In genomic region chr17:82343560-82343959, GRCh38 we compare ENCODE assay signal across 18 cellular contexts. TPM values are rescaled to one million over a fixed set of nuclear protein-coding genes. Genes with fewer than 3 reads are reported as not detected.
DNase-seq lines count a peak whose midpoint lies in the region; ATAC-seq, FAIRE-seq and TF ChIP-seq lines count a peak whose summit lies in the region.
"Had no signal": no experiment of that assay in that cellular context is flagged by ENCODE, and none has a peak within 500 bp of the region (broad histone marks: within the 10 kb centered on the region; RNA-seq: fewer than 3 reads in every experiment).

No MANE protein-coding gene starts in this region.

- no peaks in the 10 kb centered on the region for H3K36me3 ChIP-seq in HepG2 (replicated peaks in 1 of 2; ENCODE audit: control insufficient read depth in 1 of 2, insufficient read depth in 2 of 2, low read length in 2 of 2)
- no peaks in the 10 kb centered on the region for H3K36me3 ChIP-seq in right lobe of liver
- H3K36me3 ChIP-seq in A673 (ENCODE audit: insufficient read depth, low read length, poor library complexity, severe bottlenecking): no peaks in the 10 kb centered on the region
- H3K36me3 ChIP-seq: BLaER1 had no signal

- in situ Hi-C loops in HepG2 (cut with HindIII; ENCODE audit: extremely low pct_ligation_motif_present, low pct_unique_long_range_greater_than_20kb): no loop called here
- in situ Hi-C loops in KBM-7 (cut with MboI; ENCODE audit: low pct_unique_long_range_greater_than_20kb, low sequenced_read_pairs): no loop called here

- POLR2A ChIA-PET in HepG2 (lab: Yijun Ruan, JAX) (interaction anchor here (0.8 to 12.3 kb wide), 10 partner anchors 11 to 176 kb away, joined by 3 to 227 read pairs (median 10); partner anchors contain the start of genes CD7 and SECTM1), A673 (lab: Charles Lee; ENCODE audit: low non-redundant PET) (no interaction called here)

- TF ChIP-seq RAD21 in HepG2 (CRISPR knock-in tag; IDR thresholded peaks at IDR 0.05): no peak

- DNase-seq in HepG2 (ENCODE audit: low spot score) (no peak), right lobe of liver (no peak), KBM-7 (peak; percentile 48), cerebellar cortex (ENCODE audit: low spot score) (peak; percentile 74), A673 (ENCODE audit: low spot score) (no peak), NCI-H2227 (lab: John Stamatoyannopoulos, UW; ENCODE audit: unreplicated experiment) (no peak), AG08396 (ENCODE audit: low spot score) (no peak)
- DNase-seq: GM23248, HFFc6, Kasumi-1, NCI-H1930, NCI-H2171 treated with DMSO at 0.1 percent for 48 hours, NCI-H524 treated with DMSO at 0.1 percent for 48 hours, PC-3 had no signal

- intact Hi-C loops in HepG2 (cut with micrococcal nuclease; ENCODE audit: unreplicated experiment): no loop called here
- intact Hi-C loops in right lobe of liver (cut with DNase I): no loop called here
- intact Hi-C loops in A673 (cut with micrococcal nuclease; ENCODE audit: unreplicated experiment): no loop called here

- no TSS peak for BruUV-seq in HepG2 (replicated peaks; lab: Mats Ljungman, UMichigan)
- BruUV-seq in A673 (replicated peaks; lab: Mats Ljungman, UMichigan): no TSS peak

- peak overlapping the region; percentile 48 for H3K4me2 ChIP-seq in HepG2 (ENCODE audit: low read depth, low read length)
- H3K4me2 ChIP-seq: BLaER1 had no signal

- WGBS in HepG2 (ENCODE audit: low lambda C conversion rate): 96% methylated on average over 5 of the region's 5 CpGs
- 96% methylated on average over 5 of the region's 5 CpGs for WGBS in right lobe of liver (ENCODE audit: insufficient coverage, low coverage, low lambda C conversion rate, missing lambda C conversion rate)

- H3K4me3 ChIP-seq in HepG2 (replicated peaks in 1 of 3; ENCODE audit: insufficient read depth in 1 of 3, low read depth in 2 of 3, low read length in 3 of 3) (no peak overlapping the region), right lobe of liver (no peak overlapping the region), A673 (ENCODE audit: low read depth, low read length, poor library complexity, severe bottlenecking) (no peak overlapping the region)
- H3K4me3 ChIP-seq: BLaER1, GM23248 had no signal

- H3K9ac ChIP-seq in HepG2 (ENCODE audit: insufficient read depth, low read depth, low read length): peak overlapping the region; percentile 6; the same call in 1 of the 2 replicates
- H3K9ac ChIP-seq: BLaER1, GM23248 had no signal

- no peaks in the 10 kb centered on the region for H3K9me3 ChIP-seq in HepG2 (ENCODE audit: low read length)
- H3K9me3 ChIP-seq in right lobe of liver: no peaks in the 10 kb centered on the region
- no peaks in the 10 kb centered on the region for H3K9me3 ChIP-seq in A673 (ENCODE audit: low read depth, low read length, poor library complexity, severe bottlenecking)

- CTCF ChIA-PET in HepG2 (lab: Yijun Ruan, JAX; ENCODE audit: low intra/inter-chr PET ratio, low total read pairs): no interaction called here
- CTCF ChIA-PET in A673 (lab: Charles Lee): no interaction called here

- peaks cover 77% of the 10 kb centered on the region for H3K4me1 ChIP-seq in HepG2 (ENCODE audit: insufficient read depth, low read length)
- H3K4me1 ChIP-seq in right lobe of liver: peaks cover 0 to 9% (median 0%) of the 10 kb centered on the region in 4 donors
- H3K4me1 ChIP-seq in A673 (ENCODE audit: insufficient read depth, low read length, poor library complexity, severe bottlenecking): peaks cover 14% of the 10 kb centered on the region

- H3K27ac ChIP-seq in HepG2 (ENCODE audit: extremely low read length, insufficient read depth, low read length) (peak overlapping the region; percentile 48), right lobe of liver (no peak overlapping the region), A673 (ENCODE audit: low read depth, low read length, poor library complexity, severe bottlenecking) (no peak overlapping the region)
- H3K27ac ChIP-seq: BLaER1, GM23248 had no signal

- TF ChIP-seq CTCF in HepG2 (CRISPR knock-in tag; IDR thresholded peaks at IDR 0.05) (no peak), right lobe of liver (IDR thresholded peaks at IDR 0.05) (no peak), A673 (conservative IDR thresholded peaks at IDR 0.05; ENCODE audit: low read depth, low read length) (no peak)

- TF ChIP-seq EP300 in HepG2 (IDR thresholded peaks at IDR 0.05; ENCODE audit: low read depth in 2 of 2, low read length in 2 of 2) (no peak), HepG2 (CRISPR knock-in tag; IDR thresholded peaks at IDR 0.05; ENCODE audit: borderline replicate concordance) (no peak)

- no peak for FAIRE-seq in HepG2 (lab: Jason Lieb, UNC)
- FAIRE-seq: GM12892, GM19239 had no signal

- TF ChIP-seq POLR2A in HepG2 (IDR thresholded peaks at IDR 0.05; ENCODE audit: insufficient read depth in 1 of 2, low read depth in 2 of 2, low read length in 2 of 2) (peak; percentile 12 to 54; a peak in 2 of 4 replicates), right lobe of liver (IDR thresholded peaks at IDR 0.05) (no peak)

- H2AFZ ChIP-seq in HepG2 (ENCODE audit: low read length): no peak overlapping the region
- H2AFZ ChIP-seq: GM23248 had no signal

- ATAC-seq in HepG2 (peak; percentile 10; the same call in 2 of the 3 replicates), right lobe of liver (no peak)
- ATAC-seq: PC-3, SK-N-SH treated with all-trans-retinoic acid at 6 μM for 48 hours had no signal

- H4K20me1 ChIP-seq in HepG2 (ENCODE audit: insufficient read depth, low read length): no peaks in the 10 kb centered on the region
- H4K20me1 ChIP-seq: BLaER1 had no signal

- no peaks in the 10 kb centered on the region for H3K27me3 ChIP-seq in HepG2 (ENCODE audit: control insufficient read depth in 1 of 2, insufficient read depth in 2 of 2, low read length in 2 of 2)
- H3K27me3 ChIP-seq in right lobe of liver: no peaks in the 10 kb centered on the region
- no peaks in the 10 kb centered on the region for H3K27me3 ChIP-seq in A673 (replicated peaks; ENCODE audit: insufficient read depth, low read depth, low read length, poor library complexity)
- H3K27me3 ChIP-seq: BLaER1 had no signal

- H3K79me2 ChIP-seq in HepG2 (ENCODE audit: insufficient read depth, low read length): peaks cover 19% of the 10 kb centered on the region

RNA-seq across cellular contexts. Expression of gene SECTM1, which starts 10.0 kb away (rescaled TPM):
- total RNA-seq in HepG2 (2016; rRNA removed; fragmentation: Illumina TruSeq; extraction: Trizol): 2.4 and 5.3 TPM in 2 replicates
- 3.3 TPM in 2 replicates for total RNA-seq in HepG2 (2016; cell fraction: cytosol; rRNA removed; fragmentation: Illumina TruSeq; extraction: Trizol; ENCODE audit: low read depth)
- total RNA-seq in HepG2 (2016; cell fraction: insoluble cytoplasmic fraction; rRNA removed; fragmentation: Illumina TruSeq; extraction: Trizol): 3.0 and 5.5 TPM in 2 replicates
- 3.8 and 5.6 TPM in 2 replicates for total RNA-seq in HepG2 (2016; cell fraction: membrane; rRNA removed; fragmentation: Illumina TruSeq; extraction: Trizol)
- total RNA-seq in HepG2 (2016; cell fraction: nucleus; rRNA removed; fragmentation: Illumina TruSeq; extraction: Trizol): 6.9 and 7.3 TPM in 2 replicates
- 3.5 and 4.2 TPM in 2 replicates for polyA plus RNA-seq in HepG2 (2011; rRNA removed)
- polyA plus RNA-seq in HepG2 (2011; cell fraction: cytosol; rRNA removed): 2.7 and 4.2 TPM in 2 replicates
- 6.7 and 7.1 TPM in 2 replicates for polyA plus RNA-seq in HepG2 (2011; cell fraction: nucleus; rRNA removed)
- 5.0 and 7.2 TPM in 2 replicates for polyA plus RNA-seq in HepG2 (2012)
- polyA plus RNA-seq in HepG2 (2016; cell fraction: cytosol; fragmentation: Illumina TruSeq; extraction: Trizol; ENCODE audit: low read depth): 2.6 and 3.4 TPM in 2 replicates
- 4.0 and 4.2 TPM in 2 replicates for polyA plus RNA-seq in HepG2 (2016; cell fraction: insoluble cytoplasmic fraction; fragmentation: Illumina TruSeq; extraction: Trizol; ENCODE audit: low read depth)
- polyA plus RNA-seq in HepG2 (2016; cell fraction: membrane; fragmentation: Illumina TruSeq; extraction: Trizol; ENCODE audit: low read depth): 4.3 and 4.7 TPM in 2 replicates
- 5.1 and 5.5 TPM in 2 replicates for polyA plus RNA-seq in HepG2 (2016; cell fraction: nucleus; fragmentation: Illumina TruSeq; extraction: Trizol; ENCODE audit: insufficient read depth, low read depth)
- polyA minus RNA-seq in HepG2 (2011; rRNA and poly(A)+ RNA removed; ENCODE audit: low replicate concordance): 8.8 and 15.0 TPM in 2 replicates
- polyA minus RNA-seq in HepG2 (2011; cell fraction: cytosol; rRNA and poly(A)+ RNA removed): 1.9 and 2.6 TPM in 2 replicates
- polyA minus RNA-seq in HepG2 (2011; cell fraction: nucleus; rRNA and poly(A)+ RNA removed): 5.0 and 7.3 TPM in 2 replicates
- 1 to 10 TPM; 3.9 to 7.4 (median 5.8) TPM for total RNA-seq in right lobe of liver
- total RNA-seq in A673 (2021): 1.4 and 2.8 TPM in 2 replicates

RNA-seq across cellular contexts. Expression of gene TEX19, which starts 15.5 kb away (rescaled TPM):
- total RNA-seq in HepG2 (2016; rRNA removed; fragmentation: Illumina TruSeq; extraction: Trizol) (1.3 and 1.8 TPM in 2 replicates), right lobe of liver (not detected), A673 (2021) (0.39 and 1.2 TPM in 2 replicates)
- total RNA-seq in HepG2 (2016; cell fraction: cytosol; rRNA removed; fragmentation: Illumina TruSeq; extraction: Trizol; ENCODE audit: low read depth): 0.61 and 0.62 TPM in 2 replicates
- total RNA-seq in HepG2 (2016; cell fraction: insoluble cytoplasmic fraction; rRNA removed; fragmentation: Illumina TruSeq; extraction: Trizol): 1.6 TPM in 2 replicates
- 1.4 and 1.7 TPM in 2 replicates for total RNA-seq in HepG2 (2016; cell fraction: membrane; rRNA removed; fragmentation: Illumina TruSeq; extraction: Trizol)
- total RNA-seq in HepG2 (2016; cell fraction: nucleus; rRNA removed; fragmentation: Illumina TruSeq; extraction: Trizol): 0.31 and 0.50 TPM in 2 replicates
- polyA plus RNA-seq in HepG2 (2011; rRNA removed): 4.9 and 6.0 TPM in 2 replicates
- polyA plus RNA-seq in HepG2 (2011; cell fraction: cytosol; rRNA removed): 4.4 and 5.4 TPM in 2 replicates
- 1.8 TPM in 2 replicates for polyA plus RNA-seq in HepG2 (2011; cell fraction: nucleus; rRNA removed)
- 3.9 TPM in 2 replicates for polyA plus RNA-seq in HepG2 (2012)
- polyA plus RNA-seq in HepG2 (2016; cell fraction: cytosol; fragmentation: Illumina TruSeq; extraction: Trizol; ENCODE audit: low read depth): 0.29 and 0.36 TPM in 2 replicates
- polyA plus RNA-seq in HepG2 (2016; cell fraction: insoluble cytoplasmic fraction; fragmentation: Illumina TruSeq; extraction: Trizol; ENCODE audit: low read depth): 1.2 and 1.6 TPM in 2 replicates
- polyA plus RNA-seq in HepG2 (2016; cell fraction: membrane; fragmentation: Illumina TruSeq; extraction: Trizol; ENCODE audit: low read depth): 0.61 and 0.72 TPM in 2 replicates
- polyA plus RNA-seq in HepG2 (2016; cell fraction: nucleus; fragmentation: Illumina TruSeq; extraction: Trizol; ENCODE audit: insufficient read depth, low read depth): 0.55 and 1.4 TPM in 2 replicates
- 1.6 and 8.6 TPM in 2 replicates for polyA minus RNA-seq in HepG2 (2011; rRNA and poly(A)+ RNA removed; ENCODE audit: low replicate concordance)
- polyA minus RNA-seq in HepG2 (2011; cell fraction: cytosol; rRNA and poly(A)+ RNA removed): 1.8 and 2.5 TPM in 2 replicates
- polyA minus RNA-seq in HepG2 (2011; cell fraction: nucleus; rRNA and poly(A)+ RNA removed): 0.26 and 0.50 TPM in 2 replicates
- total RNA-seq: GM23248 had no signal
- polyA plus RNA-seq: GM23248 had no signal

RNA-seq across cellular contexts. Expression of gene CD7, which starts 26.2 kb away (rescaled TPM):
- total RNA-seq in HepG2 (2016; rRNA removed; fragmentation: Illumina TruSeq; extraction: Trizol) (29.7 and 67.6 TPM in 2 replicates), right lobe of liver (1 to 10 TPM in 4 of 6 experiments, under 1 TPM in 2; 0.31 to 3.2 (median 1.3) TPM), A673 (2021) (not detected in 2 replicates)
- 23.3 and 25.5 TPM in 2 replicates for total RNA-seq in HepG2 (2016; cell fraction: cytosol; rRNA removed; fragmentation: Illumina TruSeq; extraction: Trizol; ENCODE audit: low read depth)
- 24.7 and 74.3 TPM in 2 replicates for total RNA-seq in HepG2 (2016; cell fraction: insoluble cytoplasmic fraction; rRNA removed; fragmentation: Illumina TruSeq; extraction: Trizol)
- 36.8 and 47.2 TPM in 2 replicates for total RNA-seq in HepG2 (2016; cell fraction: membrane; rRNA removed; fragmentation: Illumina TruSeq; extraction: Trizol)
- total RNA-seq in HepG2 (2016; cell fraction: nucleus; rRNA removed; fragmentation: Illumina TruSeq; extraction: Trizol): 53.2 and 64.7 TPM in 2 replicates
- polyA plus RNA-seq in HepG2 (2011; rRNA removed): 72.7 and 76.4 TPM in 2 replicates
- polyA plus RNA-seq in HepG2 (2011; cell fraction: cytosol; rRNA removed): 34.4 and 89.4 TPM in 2 replicates
- polyA plus RNA-seq in HepG2 (2011; cell fraction: nucleus; rRNA removed): 127 and 155 TPM in 2 replicates
- polyA plus RNA-seq in HepG2 (2012): 46.2 and 62.8 TPM in 2 replicates
- polyA plus RNA-seq in HepG2 (2016; cell fraction: cytosol; fragmentation: Illumina TruSeq; extraction: Trizol; ENCODE audit: low read depth): 56.5 and 63.8 TPM in 2 replicates
- 56.7 and 68.4 TPM in 2 replicates for polyA plus RNA-seq in HepG2 (2016; cell fraction: insoluble cytoplasmic fraction; fragmentation: Illumina TruSeq; extraction: Trizol; ENCODE audit: low read depth)
- 78.3 and 78.6 TPM in 2 replicates for polyA plus RNA-seq in HepG2 (2016; cell fraction: membrane; fragmentation: Illumina TruSeq; extraction: Trizol; ENCODE audit: low read depth)
- polyA plus RNA-seq in HepG2 (2016; cell fraction: nucleus; fragmentation: Illumina TruSeq; extraction: Trizol; ENCODE audit: insufficient read depth, low read depth): 226 and 244 TPM in 2 replicates
- polyA minus RNA-seq in HepG2 (2011; rRNA and poly(A)+ RNA removed; ENCODE audit: low replicate concordance): 43.3 TPM in 1 of 2 replicates, not detected in the other
- polyA minus RNA-seq in HepG2 (2011; cell fraction: cytosol; rRNA and poly(A)+ RNA removed): 31.0 and 32.1 TPM in 2 replicates
- polyA minus RNA-seq in HepG2 (2011; cell fraction: nucleus; rRNA and poly(A)+ RNA removed): 7.9 and 8.8 TPM in 2 replicates

RNA-seq across cellular contexts. Expression of gene UTS2R, which starts 28.0 kb away (rescaled TPM):
- total RNA-seq in HepG2 (2016; rRNA removed; fragmentation: Illumina TruSeq; extraction: Trizol): 0.13 TPM in 1 of 2 replicates, not detected in the other
- not detected in 2 replicates for total RNA-seq in HepG2 (2016; cell fraction: cytosol; rRNA removed; fragmentation: Illumina TruSeq; extraction: Trizol; ENCODE audit: low read depth)
- 0.11 TPM in 1 of 2 replicates, not detected in the other for total RNA-seq in HepG2 (2016; cell fraction: insoluble cytoplasmic fraction; rRNA removed; fragmentation: Illumina TruSeq; extraction: Trizol)
- total RNA-seq in HepG2 (2016; cell fraction: membrane; rRNA removed; fragmentation: Illumina TruSeq; extraction: Trizol): not detected in 2 replicates
- total RNA-seq in HepG2 (2016; cell fraction: nucleus; rRNA removed; fragmentation: Illumina TruSeq; extraction: Trizol): 0.38 TPM in 1 of 2 replicates, not detected in the other
- 0.10 and 0.15 TPM in 2 replicates for polyA plus RNA-seq in HepG2 (2011; rRNA removed)
- polyA plus RNA-seq in HepG2 (2011; cell fraction: cytosol; rRNA removed): 0.08 and 0.12 TPM in 2 replicates
- polyA plus RNA-seq in HepG2 (2011; cell fraction: nucleus; rRNA removed): 1.7 and 2.2 TPM in 2 replicates
- 0.19 and 0.20 TPM in 2 replicates for polyA plus RNA-seq in HepG2 (2012)
- polyA plus RNA-seq in HepG2 (2016; cell fraction: cytosol; fragmentation: Illumina TruSeq; extraction: Trizol; ENCODE audit: low read depth): not detected in 2 replicates
- 0.17 TPM in 1 of 2 replicates, not detected in the other for polyA plus RNA-seq in HepG2 (2016; cell fraction: insoluble cytoplasmic fraction; fragmentation: Illumina TruSeq; extraction: Trizol; ENCODE audit: low read depth)
- polyA plus RNA-seq in HepG2 (2016; cell fraction: membrane; fragmentation: Illumina TruSeq; extraction: Trizol; ENCODE audit: low read depth): not detected in 2 replicates
- polyA plus RNA-seq in HepG2 (2016; cell fraction: nucleus; fragmentation: Illumina TruSeq; extraction: Trizol; ENCODE audit: insufficient read depth, low read depth): not detected in 2 replicates
- 0.32 TPM in 1 of 2 replicates, not detected in the other for polyA minus RNA-seq in HepG2 (2011; rRNA and poly(A)+ RNA removed; ENCODE audit: low replicate concordance)
- not detected in 2 replicates for polyA minus RNA-seq in HepG2 (2011; cell fraction: cytosol; rRNA and poly(A)+ RNA removed)
- 0.50 TPM in 1 of 2 replicates, not detected in the other for polyA minus RNA-seq in HepG2 (2011; cell fraction: nucleus; rRNA and poly(A)+ RNA removed)
- total RNA-seq in right lobe of liver: not detected
- 0.52 and 0.58 TPM in 2 replicates for total RNA-seq in A673 (2021)
- total RNA-seq: GM23248, HFFc6, PC-3 had no signal
- polyA plus RNA-seq: GM23248 had no signal

Comparison
In these comparisons a context has a peak if more than half of its experiments do, and no peak if none do; other contexts are left out.
1. RNA of gene CD7, which starts 26.2 kb away (total RNA-seq): 23.3 to 74.3 TPM in HepG2; 0.31 to 3.2 TPM in right lobe of liver and not detected in A673; every median in the first group is over 4 times any median in the second.
2. DNase-seq: peak in KBM-7 (single experiment) and cerebellar cortex (single experiment); none in HepG2 (single experiment), right lobe of liver (0 of 3), A673 (single experiment), NCI-H2227 (single experiment) and AG08396 (single experiment).